Comparison of ENCODE assay signal across 2 cellular contexts in the genomic region with DNA sequence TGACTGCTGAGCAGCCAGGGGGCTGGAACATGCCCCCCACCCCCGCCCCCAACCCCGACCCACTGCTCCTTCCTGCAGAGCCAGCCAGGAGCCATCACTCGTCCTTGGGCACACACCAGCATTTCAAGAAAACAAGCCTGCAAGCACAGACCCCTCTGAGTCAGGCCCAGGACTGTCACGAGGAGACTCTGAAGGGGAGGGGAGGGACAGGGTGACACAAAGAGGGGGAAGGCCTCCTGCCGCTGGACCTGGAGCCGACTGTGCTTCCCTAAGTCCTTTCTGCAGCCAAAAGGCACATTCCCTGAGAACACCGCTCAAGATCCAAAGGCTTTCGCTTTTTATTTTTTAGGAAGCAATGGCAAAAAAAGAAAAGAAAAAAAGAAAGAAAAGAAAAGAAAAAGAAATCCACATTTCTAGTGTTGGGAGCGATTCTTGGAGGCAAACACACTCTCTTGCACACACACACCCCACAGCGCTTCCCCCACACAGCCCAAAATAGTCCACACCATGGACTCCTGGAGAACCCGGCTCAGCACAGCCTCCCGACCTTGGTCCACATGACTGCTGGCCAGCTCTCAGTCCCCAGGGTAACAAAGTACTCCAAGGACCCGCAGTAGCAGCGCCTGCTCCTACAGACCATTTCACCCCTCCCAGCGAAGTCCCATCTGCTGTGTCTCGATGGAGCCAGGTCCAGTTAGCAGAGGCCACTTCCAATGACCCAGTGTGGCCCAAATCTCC.
TF ChIP-seq lines count a peak whose summit lies in the region.

No MANE protein-coding gene starts in this region.

TF ChIP-seq in IMR-90, 13 proteins besides CTCF, POLR2A, EP300 and RAD21 (continued from another document):
- TF ChIP-seq ELK1 (IDR thresholded peaks at IDR 0.05; ENCODE audit: borderline replicate concordance, low read depth, low read length) (no peak), MAFK (IDR thresholded peaks at IDR 0.05; ENCODE audit: low read depth, low read length) (no peak), RCOR1 (IDR thresholded peaks at IDR 0.05; ENCODE audit: insufficient replicate concordance, low read length) (no peak), SMC3 (IDR thresholded peaks at IDR 0.05; ENCODE audit: low read depth, low read length) (no peak), BHLHE40 (IDR thresholded peaks at IDR 0.05; ENCODE audit: low read depth, low read length) (no peak), RFX5 (IDR thresholded peaks at IDR 0.05; ENCODE audit: low read depth, low read length) (no peak), MXI1 (IDR thresholded peaks at IDR 0.05; ENCODE audit: borderline replicate concordance, low read depth, low read length) (no peak)
- TF ChIP-seq, protein P1, sequence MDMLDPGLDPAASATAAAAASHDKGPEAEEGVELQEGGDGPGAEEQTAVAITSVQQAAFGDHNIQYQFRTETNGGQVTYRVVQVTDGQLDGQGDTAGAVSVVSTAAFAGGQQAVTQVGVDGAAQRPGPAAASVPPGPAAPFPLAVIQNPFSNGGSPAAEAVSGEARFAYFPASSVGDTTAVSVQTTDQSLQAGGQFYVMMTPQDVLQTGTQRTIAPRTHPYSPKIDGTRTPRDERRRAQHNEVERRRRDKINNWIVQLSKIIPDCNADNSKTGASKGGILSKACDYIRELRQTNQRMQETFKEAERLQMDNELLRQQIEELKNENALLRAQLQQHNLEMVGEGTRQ (IDR thresholded peaks at IDR 0.05; ENCODE audit: low read depth, low read length): no peak

TF ChIP-seq in HepG2, 621 proteins besides CTCF, POLR2A, EP300 and RAD21 (continued from another document):
- TF ChIP-seq CSRNP2 (CRISPR knock-in tag; conservative IDR thresholded peaks at IDR 0.05; ENCODE audit: low read depth) (no peak), MXI1 (IDR thresholded peaks at IDR 0.05; ENCODE audit: borderline replicate concordance, low read depth, low read length) (no peak), CENPT (CRISPR knock-in tag; IDR thresholded peaks at IDR 0.05; ENCODE audit: low read depth) (no peak), SALL1 (CRISPR knock-in tag; IDR thresholded peaks at IDR 0.05) (no peak), ZNF790 (CRISPR knock-in tag; IDR thresholded peaks at IDR 0.05; ENCODE audit: borderline replicate concordance) (no peak), CERS6 (CRISPR knock-in tag; IDR thresholded peaks at IDR 0.05) (no peak), PBX2 (CRISPR knock-in tag; IDR thresholded peaks at IDR 0.05) (no peak)
- TF ChIP-seq, protein P2, sequence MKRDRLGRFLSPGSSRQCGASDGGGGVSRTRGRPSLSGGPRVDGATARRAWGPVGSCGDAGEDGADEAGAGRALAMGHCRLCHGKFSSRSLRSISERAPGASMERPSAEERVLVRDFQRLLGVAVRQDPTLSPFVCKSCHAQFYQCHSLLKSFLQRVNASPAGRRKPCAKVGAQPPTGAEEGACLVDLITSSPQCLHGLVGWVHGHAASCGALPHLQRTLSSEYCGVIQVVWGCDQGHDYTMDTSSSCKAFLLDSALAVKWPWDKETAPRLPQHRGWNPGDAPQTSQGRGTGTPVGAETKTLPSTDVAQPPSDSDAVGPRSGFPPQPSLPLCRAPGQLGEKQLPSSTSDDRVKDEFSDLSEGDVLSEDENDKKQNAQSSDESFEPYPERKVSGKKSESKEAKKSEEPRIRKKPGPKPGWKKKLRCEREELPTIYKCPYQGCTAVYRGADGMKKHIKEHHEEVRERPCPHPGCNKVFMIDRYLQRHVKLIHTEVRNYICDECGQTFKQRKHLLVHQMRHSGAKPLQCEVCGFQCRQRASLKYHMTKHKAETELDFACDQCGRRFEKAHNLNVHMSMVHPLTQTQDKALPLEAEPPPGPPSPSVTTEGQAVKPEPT (CRISPR knock-in tag; IDR thresholded peaks at IDR 0.05; ENCODE audit: low read depth): no peak
